Comparison of ENCODE assay signal across 8 cellular contexts in the genomic region with DNA sequence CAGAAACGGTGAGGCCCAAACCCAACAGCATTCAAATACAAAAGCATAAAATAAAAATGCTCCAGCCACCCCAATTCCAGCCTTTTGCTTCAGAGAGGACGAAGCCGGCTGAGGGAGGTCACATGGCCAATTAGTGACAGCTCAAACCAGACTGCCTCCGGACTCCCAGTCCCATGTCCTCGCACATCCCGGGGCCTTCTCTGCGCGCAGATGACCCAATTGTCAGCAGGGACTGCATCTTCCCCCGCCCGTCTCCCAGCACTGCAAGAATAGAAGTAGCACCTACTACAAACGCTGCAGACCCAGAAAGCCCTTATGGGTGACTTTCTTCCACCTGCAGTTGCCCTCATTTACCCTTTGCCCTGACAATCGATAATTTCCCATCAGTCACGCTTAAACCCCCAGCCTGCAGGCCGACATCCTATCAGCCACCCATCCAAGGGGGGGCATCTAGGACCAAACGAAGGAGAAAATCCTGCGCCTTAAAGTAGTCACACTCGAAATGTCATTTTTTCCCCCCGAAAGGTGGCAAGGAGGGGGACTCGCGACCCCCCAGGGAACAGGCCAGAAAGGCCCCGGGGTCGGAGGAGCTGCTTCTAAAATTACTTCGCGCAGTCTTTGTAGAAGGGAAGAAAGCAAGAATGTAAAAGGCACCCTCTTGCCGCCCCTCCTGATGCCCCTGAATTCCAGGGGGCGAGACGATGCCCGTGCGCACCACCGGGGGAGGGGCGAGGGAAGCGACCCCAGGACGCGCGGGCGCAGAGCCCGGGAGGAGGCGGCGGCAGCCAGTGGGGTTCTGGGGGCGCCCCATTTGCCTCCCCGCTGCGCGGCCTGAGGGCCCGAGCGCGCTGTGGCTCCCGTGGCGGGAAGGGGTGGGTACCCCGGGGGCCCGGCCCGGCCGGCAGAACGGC. TPM values are rescaled to one million over a fixed set of nuclear protein-coding genes. Genes with fewer than 3 reads are reported as not detected.
DNase-seq lines count a peak whose midpoint lies in the region; ATAC-seq and TF ChIP-seq lines count a peak whose summit lies in the region.

No MANE protein-coding gene starts in this region.

- peaks cover 9% of the 10 kb centered on the region for H3F3A ChIP-seq in MM.1S (ENCODE audit: insufficient read depth, low read length)

- peak overlapping the region; percentile 71 for H3K9ac ChIP-seq in MM.1S (ENCODE audit: low read length)

- TF ChIP-seq CTCF in A673 (conservative IDR thresholded peaks at IDR 0.05; ENCODE audit: low read depth, low read length) (no peak), MM.1S (IDR thresholded peaks at IDR 0.05; ENCODE audit: low read length) (no peak), thoracic aorta (IDR thresholded peaks at IDR 0.05) (no peak)

- peak overlapping the region; percentile 98 for H3K4me2 ChIP-seq in MM.1S (ENCODE audit: low read depth, low read length)

- no peak for TF ChIP-seq POLR2A in GM18505 (IDR thresholded peaks at IDR 0.05; ENCODE audit: borderline replicate concordance, extremely low read depth, insufficient read depth, insufficient read length)

- peak; percentile 40 for ATAC-seq in GM18505 (IDR thresholded peaks at IDR 0.05; ENCODE audit: unreplicated experiment)
- peak; percentile 29 for ATAC-seq in thoracic aorta (ENCODE audit: insufficient number of reproducible peaks, low FRiP score, low read depth)

- intact Hi-C loops in A673 (cut with micrococcal nuclease; ENCODE audit: unreplicated experiment), result no loop called here

- H3K27ac ChIP-seq in A673 (ENCODE audit: low read depth, low read length, poor library complexity, severe bottlenecking), result peak overlapping the region; percentile 63
- peak overlapping the region; percentile 12; the same call in 1 of the 2 replicates for H3K27ac ChIP-seq in MM.1S (ENCODE audit: low read length)
- no peak overlapping the region for H3K27ac ChIP-seq in thoracic aorta

- H3K9me2 ChIP-seq in MM.1S (replicated peaks; ENCODE audit: insufficient read depth, low read length), result no peaks in the 10 kb centered on the region

- H3K27me3 Mint-ChIP-seq in activated CD4-positive, alpha-beta memory T cell treated with anti-CD3 and anti-CD28 coated beads, Interleukin-2, amount 10 ng/mL, durations not matched to agents 7 days and 5 days, result peaks cover 12% of the 10 kb centered on the region

- peak overlapping the region; percentile 66 for H2AFZ ChIP-seq in MM.1S (ENCODE audit: low read length)

- POLR2A ChIA-PET in A673 (lab: Charles Lee; ENCODE audit: low non-redundant PET), result no interaction called here
- POLR2A ChIA-PET in activated CD4-positive, alpha-beta memory T cell treated with anti-CD3 and anti-CD28 coated beads, Interleukin-2, amount 10 ng/mL, durations not matched to agents 7 days and 5 days (lab: Charles Lee), result interaction anchor here (1.0 to 2.2 kb wide), 10 partner anchors 9 to 126 kb away, joined by 3 to 10 read pairs (median 4); a partner anchor contains a TSS

- H3K4me3 ChIP-seq in A673 (ENCODE audit: low read depth, low read length, poor library complexity, severe bottlenecking) (peak overlapping the region; percentile 91), MM.1S (ENCODE audit: low read length) (peak overlapping the region; percentile 85), mononuclear cell (ENCODE audit: low read length) (peak overlapping the region; percentile 53), thoracic aorta (peak overlapping the region; percentile 87)

- no TSS peak for BruUV-seq in A673 (replicated peaks; lab: Mats Ljungman, UMichigan)

- H3K4me3 Mint-ChIP-seq in activated CD4-positive, alpha-beta memory T cell treated with anti-CD3 and anti-CD28 coated beads, Interleukin-2, amount 10 ng/mL, durations not matched to agents 7 days and 5 days, result peak overlapping the region; percentile 81

- peak overlapping the region; percentile 65 for H3K27ac Mint-ChIP-seq in activated CD4-positive, alpha-beta memory T cell treated with anti-CD3 and anti-CD28 coated beads, Interleukin-2, amount 10 ng/mL, durations not matched to agents 7 days and 5 days

- no peaks in the 10 kb centered on the region for H3K9me3 Mint-ChIP-seq in activated CD4-positive, alpha-beta memory T cell treated with anti-CD3 and anti-CD28 coated beads, Interleukin-2, amount 10 ng/mL, durations not matched to agents 7 days and 5 days

- peaks cover 16% of the 10 kb centered on the region for H3K4me1 ChIP-seq in A673 (ENCODE audit: insufficient read depth, low read length, poor library complexity, severe bottlenecking)
- H3K4me1 ChIP-seq in MM.1S (ENCODE audit: low read length), result peaks cover 9% of the 10 kb centered on the region
- H3K4me1 ChIP-seq in mononuclear cell (ENCODE audit: insufficient read depth, low read length), result peaks cover 35% of the 10 kb centered on the region
- peaks cover 6 to 23% of the 10 kb centered on the region in 2 donors for H3K4me1 ChIP-seq in thoracic aorta (ENCODE audit: control insufficient read depth in 1 of 2, low read depth in 2 of 2)

- no peaks in the 10 kb centered on the region for H3K27me3 ChIP-seq in A673 (replicated peaks; ENCODE audit: insufficient read depth, low read depth, low read length, poor library complexity)
- H3K27me3 ChIP-seq in MM.1S (replicated peaks; ENCODE audit: insufficient read depth, low read length), result no peaks in the 10 kb centered on the region
- H3K27me3 ChIP-seq in mononuclear cell (ENCODE audit: insufficient read depth, low read length), result no peaks in the 10 kb centered on the region
- H3K27me3 ChIP-seq in thoracic aorta (replicated peaks; ENCODE audit: insufficient read depth), result no peaks in the 10 kb centered on the region

- H3K9me3 ChIP-seq in A673 (ENCODE audit: low read depth, low read length, poor library complexity, severe bottlenecking), result no peaks in the 10 kb centered on the region
- no peaks in the 10 kb centered on the region for H3K9me3 ChIP-seq in MM.1S (replicated peaks; ENCODE audit: insufficient read depth, low read length)
- no peaks in the 10 kb centered on the region for H3K9me3 ChIP-seq in mononuclear cell (ENCODE audit: low read depth, low read length)
- no peaks in the 10 kb centered on the region for H3K9me3 ChIP-seq in thoracic aorta

- H4K20me1 ChIP-seq in MM.1S (ENCODE audit: insufficient read depth, low read length), result no peaks in the 10 kb centered on the region

- CTCF ChIA-PET in A673 (lab: Charles Lee), result no interaction called here
- CTCF ChIA-PET in activated CD4-positive, alpha-beta memory T cell treated with anti-CD3 and anti-CD28 coated beads, Interleukin-2, amount 10 ng/mL, durations not matched to agents 7 days and 5 days (lab: Charles Lee), result interaction anchor here (1.1 to 3.5 kb wide), 4 partner anchors 9 to 100 kb away, joined by 4 to 15 read pairs (median 4); no protein-coding TSS in a partner anchor

- no peak for DNase-seq in A673 (ENCODE audit: low spot score)
- DNase-seq in MM.1S, result peak; percentile 27
- peak; percentile 27 for DNase-seq in activated CD4-positive, alpha-beta memory T cell treated with anti-CD3 and anti-CD28 coated beads, Interleukin-2, amount 10 ng/mL, durations not matched to agents 7 days and 5 days
- DNase-seq in epidermal melanocyte (ENCODE audit: insufficient read length, low spot score), result peak; percentile 74
- no peak for DNase-seq in thoracic aorta (ENCODE audit: low spot score)
- no peak for DNase-seq in DMS79 treated with DMSO at 0.1 percent for 48 hours (lab: John Stamatoyannopoulos, UW)

- peaks cover 51% of the 10 kb centered on the region for H3K79me2 ChIP-seq in MM.1S (ENCODE audit: low read length)

- H3K36me3 Mint-ChIP-seq in activated CD4-positive, alpha-beta memory T cell treated with anti-CD3 and anti-CD28 coated beads, Interleukin-2, amount 10 ng/mL, durations not matched to agents 7 days and 5 days (ENCODE audit: low read depth), result peaks cover 3% of the 10 kb centered on the region

- H3K36me3 ChIP-seq in A673 (ENCODE audit: insufficient read depth, low read length, poor library complexity, severe bottlenecking), result no peaks in the 10 kb centered on the region
- H3K36me3 ChIP-seq in MM.1S (replicated peaks; ENCODE audit: insufficient read depth, low read length), result no peaks in the 10 kb centered on the region
- no peaks in the 10 kb centered on the region for H3K36me3 ChIP-seq in thoracic aorta

- H3K4me1 Mint-ChIP-seq in activated CD4-positive, alpha-beta memory T cell treated with anti-CD3 and anti-CD28 coated beads, Interleukin-2, amount 10 ng/mL, durations not matched to agents 7 days and 5 days, result peaks cover 26% of the 10 kb centered on the region

RNA-seq across cellular contexts. Expression of a gene that starts 0.8 kb away (rescaled TPM):
- total RNA-seq in A673 (2021) (29.4 and 31.5 TPM in 2 replicates), mononuclear cell (20.9 TPM), thoracic aorta (10 to 100 TPM; 32.1 to 51.9 TPM)
- 10 to 100 TPM; 12.9 to 14.1 TPM for total RNA-seq in activated CD4-positive, alpha-beta memory T cell treated with anti-CD3 and anti-CD28 coated beads, Interleukin-2, amount 10 ng/mL, durations not matched to agents 7 days and 5 days

Comparison
In these comparisons a context has a peak if more than half of its experiments do, and no peak if none do; other contexts are left out.
1. DNase-seq: peak in MM.1S (single experiment), activated CD4-positive, alpha-beta memory T cell treated with anti-CD3 and anti-CD28 coated beads, Interleukin-2, amount 10 ng/mL, durations not matched to agents 7 days and 5 days (single experiment) and epidermal melanocyte (single experiment); none in A673 (single experiment), thoracic aorta (single experiment) and DMS79 treated with DMSO at 0.1 percent for 48 hours (single experiment).
2. H3K27ac ChIP-seq: peak in A673 (single experiment) and MM.1S (single experiment); none in thoracic aorta (0 of 2).
3. Peak in every context shown above with its lines, with median percentiles within 50 percentile points of each other: H3K4me3 ChIP-seq.